In genomic region chr7:144547888-144548287, GRCh38 we compare ENCODE assay signal across 33 cellular contexts.
"Had no signal": no experiment of that assay in that cellular context is flagged by ENCODE, and none has a peak within 500 bp of the region (broad histone marks: within the 10 kb centered on the region; RNA-seq: fewer than 3 reads in every experiment).

No MANE protein-coding gene starts in this region.

- H3K4me1 ChIP-seq: adrenal gland, body of pancreas, breast epithelium had no signal

- H3K9me3 ChIP-seq: adrenal gland, body of pancreas, breast epithelium had no signal

- H3K4me3 ChIP-seq: adrenal gland, body of pancreas, breast epithelium had no signal

- FAIRE-seq: astrocyte, TTC549 had no signal

- H3K36me3 ChIP-seq: adrenal gland, brain microvascular endothelial cell, breast epithelium had no signal

- DNase-seq: activated B cell treated with CpG ODN at 0.5 μM for 24 hours; activated CD4-positive, alpha-beta memory T cell treated with anti-CD3 and anti-CD28 coated beads for 36 hours; activated CD4-positive, alpha-beta T cell treated with anti-CD3 and anti-CD28 coated beads for 4 hours; activated CD4-positive, alpha-beta T cell treated with anti-CD3 and anti-CD28 coated beads, Interleukin-2, amount 10 ng/mL, durations not matched to agents 24 days and 14 days; activated CD4-positive, alpha-beta T cell treated with anti-CD3 and anti-CD28 coated beads, Interleukin-2, amount 50 U/mL, for 1 hour; activated CD4-positive, alpha-beta T cell treated with anti-CD3 and anti-CD28 coated beads, Interleukin-2, amount 50 U/mL, for 4 hours; activated CD4-positive, CD25-positive, alpha-beta regulatory T cell treated with anti-CD3 and anti-CD28 coated beads, Interleukin-2, amount 50 U/mL, for 72 hours; activated CD8-positive, alpha-beta memory T cell treated with anti-CD3 and anti-CD28 coated beads, Interleukin-2, amount 50 U/mL, for 4 hours; activated CD8-positive, alpha-beta T cell treated with anti-CD3 and anti-CD28 coated beads for 36 hours; activated effector memory CD4-positive, alpha-beta T cell treated with anti-CD3 and anti-CD28 coated beads, Interleukin-2, amount 50 U/mL, for 16 hours; activated gamma-delta T cell treated with Interleukin-2 at 50 U/mL for 16 hours; activated naive CD4-positive, alpha-beta T cell; activated naive CD4-positive, alpha-beta T cell treated with anti-CD3 and anti-CD28 coated beads for 36 hours; activated naive CD4-positive, alpha-beta T cell treated with anti-CD3 and anti-CD28 coated beads, Interleukin-2, amount 50 U/mL, for 16 hours; activated naive CD8-positive, alpha-beta T cell treated with anti-CD3 and anti-CD28 coated beads for 36 hours; activated T-cell treated with anti-CD3 and anti-CD28 coated beads for 4 hours; activated T-cell treated with anti-CD3 and anti-CD28 coated beads, Interleukin-2, amount 50 U/mL, for 1 hour; activated T-cell treated with anti-CD3 and anti-CD28 coated beads, Interleukin-2, amount 50 U/mL, for 4 hours; activated T-cell treated with anti-CD3 and anti-CD28 coated beads, Interleukin-2, amount 50 U/mL, for 72 hours; adrenal gland; amniotic stem cell; aorta; body of pancreas; brain microvascular endothelial cell; central memory CD4-positive, alpha-beta T cell; T-helper 2 cell; T-helper 9 cell had no signal

- H3K27me3 ChIP-seq: adrenal gland, body of pancreas, brain microvascular endothelial cell, breast epithelium had no signal

- ATAC-seq: activated CD8-positive, alpha-beta T cell treated with anti-CD3 and anti-CD28 coated beads for 36 hours; activated naive CD4-positive, alpha-beta T cell treated with anti-CD3 and anti-CD28 coated beads, Interleukin-2, amount 50 U/mL, for 72 hours; activated T-cell treated with anti-CD3 and anti-CD28 coated beads, Interleukin-2, amount 50 U/mL, for 4 hours; activated T-cell treated with anti-CD3 and anti-CD28 coated beads, Interleukin-2, amount 50 U/mL, for 72 hours; activated T-helper 17 cell treated with anti-CD3 and anti-CD28 coated beads, Interleukin-2, amount 50 U/mL, for 72 hours; body of pancreas had no signal

- H3K27ac ChIP-seq: adrenal gland, body of pancreas, brain microvascular endothelial cell, breast epithelium, VCaP had no signal
